1 cellular context compared by ENCODE assay signal in the genomic region with DNA sequence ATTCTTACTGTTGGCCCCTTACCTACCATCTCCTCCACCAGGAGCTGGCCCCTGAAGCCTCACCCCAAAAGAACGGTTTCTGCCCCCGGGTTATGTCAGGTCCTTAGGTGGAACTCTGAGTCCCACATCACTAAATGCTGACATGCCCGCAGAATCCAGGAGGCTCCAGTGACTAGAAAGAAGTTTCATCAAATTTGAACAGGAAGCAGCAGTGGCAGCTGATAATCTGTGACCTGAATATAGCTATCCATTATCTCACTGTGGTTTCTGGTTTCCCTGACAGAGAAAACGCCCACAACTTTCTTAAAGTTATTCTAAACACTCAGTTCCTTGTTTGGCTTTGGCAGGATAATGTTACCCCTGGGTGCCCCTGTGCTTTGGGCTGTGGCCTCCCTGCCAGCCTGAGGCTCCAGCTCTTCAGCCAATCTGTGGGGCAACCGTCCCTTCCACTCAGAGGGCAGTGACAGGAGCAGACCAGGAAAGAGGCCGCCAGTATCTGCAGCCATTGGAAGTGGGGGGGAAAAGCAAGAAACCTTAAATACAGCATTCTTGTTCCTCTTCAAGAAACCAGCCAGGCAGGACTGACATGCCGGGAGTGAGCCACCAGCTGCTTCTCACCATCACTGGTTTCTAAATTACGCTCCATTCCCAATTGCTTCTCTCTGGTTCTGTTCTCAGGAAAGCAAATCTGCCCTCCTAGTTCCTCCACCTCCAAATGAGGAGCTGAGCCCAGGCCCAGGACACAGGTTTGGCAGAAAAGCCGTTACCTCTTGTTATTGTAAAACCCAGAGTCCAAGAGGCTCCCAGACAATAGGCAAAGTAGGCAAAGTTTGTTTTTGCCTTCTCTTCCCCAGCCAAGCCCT.
TF ChIP-seq lines count a peak whose summit lies in the region.

No MANE protein-coding gene starts in this region.

TF ChIP-seq in K562, 482 proteins besides CTCF, POLR2A, EP300 and RAD21 (continued from another document and continues in another):
- TF ChIP-seq SRSF3 (IDR thresholded peaks at IDR 0.05; ENCODE audit: insufficient read depth, low read length) (no peak), HNRNPL (IDR thresholded peaks at IDR 0.05; ENCODE audit: low read depth, low read length) (no peak), FUS (optimal IDR thresholded peaks at IDR 0.05; ENCODE audit: low read depth, low read length) (no peak), ETV5 (CRISPR knock-in tag; IDR thresholded peaks at IDR 0.05; ENCODE audit: low read depth) (peak; percentile 92), PHTF2 (CRISPR knock-in tag; IDR thresholded peaks at IDR 0.05) (no peak), RNF2 (IDR thresholded peaks at IDR 0.05) (peak; percentile 94), ZSCAN29 (IDR thresholded peaks at IDR 0.05) (no peak), ZNF696 (CRISPR knock-in tag; conservative IDR thresholded peaks at IDR 0.05) (no peak), MTF1 (CRISPR knock-in tag; IDR thresholded peaks at IDR 0.05; ENCODE audit: borderline replicate concordance) (no peak), BHLHE40 (IDR thresholded peaks at IDR 0.05; ENCODE audit: low read length) (peak; percentile 41; the same call in 1 of the 2 replicates), STAT5A (IDR thresholded peaks at IDR 0.05; ENCODE audit: borderline replicate concordance, low read length) (peak; percentile 78), HEY1 (CRISPR knock-in tag; IDR thresholded peaks at IDR 0.05; ENCODE audit: borderline replicate concordance) (no peak), BDP1 (IDR thresholded peaks at IDR 0.05; ENCODE audit: insufficient read depth, insufficient read length) (no peak), ZNF561 (CRISPR knock-in tag; conservative IDR thresholded peaks at IDR 0.05) (no peak), SOX6 (IDR thresholded peaks at IDR 0.05) (peak; percentile 90), MEF2D (tag; conservative IDR thresholded peaks at IDR 0.05; ENCODE audit: low read depth) (peak; percentile 88), GATA2 (CRISPR knock-in tag; IDR thresholded peaks at IDR 0.05) (peak; percentile 80), YBX1 (IDR thresholded peaks at IDR 0.05) (no peak), SMC3 (conservative IDR thresholded peaks at IDR 0.05; ENCODE audit: insufficient read depth, low read depth, low read length) (no peak), DPF2 (IDR thresholded peaks at IDR 0.05) (peak; percentile 95), SAP30 (IDR thresholded peaks at IDR 0.05; ENCODE audit: borderline replicate concordance, insufficient read depth, low read depth, low read length, poor library complexity, severe bottlenecking) (peak; percentile 13), RBM34 (IDR thresholded peaks at IDR 0.05; ENCODE audit: borderline replicate concordance, insufficient read depth, low read length) (no peak), BCOR (IDR thresholded peaks at IDR 0.05) (no peak), HNRNPH1 (optimal IDR thresholded peaks at IDR 0.05; ENCODE audit: low read depth, low read length) (no peak), ZZZ3 (IDR thresholded peaks at IDR 0.05) (no peak), EP400 (IDR thresholded peaks at IDR 0.05) (peak; percentile 30; the same call in 1 of the 2 replicates), CBFB (CRISPR knock-in tag; IDR thresholded peaks at IDR 0.05) (no peak), MYNN (IDR thresholded peaks at IDR 0.05) (0 out of 2 replicates have a peak, but pooled peaks have one; percentile 80), MYNN (CRISPR knock-in tag; IDR thresholded peaks at IDR 0.05) (no peak), ZNF586 (CRISPR knock-in tag; conservative IDR thresholded peaks at IDR 0.05) (no peak), PURB (CRISPR knock-in tag; IDR thresholded peaks at IDR 0.05; ENCODE audit: low read depth) (no peak), ZNF197 (CRISPR knock-in tag; IDR thresholded peaks at IDR 0.05; ENCODE audit: low read depth) (0 out of 2 replicates have a peak, but pooled peaks have one; percentile 2), ADNP (tag; IDR thresholded peaks at IDR 0.05) (no peak), COPS2 (conservative IDR thresholded peaks at IDR 0.05) (no peak)
- TF ChIP-seq, protein P1, sequence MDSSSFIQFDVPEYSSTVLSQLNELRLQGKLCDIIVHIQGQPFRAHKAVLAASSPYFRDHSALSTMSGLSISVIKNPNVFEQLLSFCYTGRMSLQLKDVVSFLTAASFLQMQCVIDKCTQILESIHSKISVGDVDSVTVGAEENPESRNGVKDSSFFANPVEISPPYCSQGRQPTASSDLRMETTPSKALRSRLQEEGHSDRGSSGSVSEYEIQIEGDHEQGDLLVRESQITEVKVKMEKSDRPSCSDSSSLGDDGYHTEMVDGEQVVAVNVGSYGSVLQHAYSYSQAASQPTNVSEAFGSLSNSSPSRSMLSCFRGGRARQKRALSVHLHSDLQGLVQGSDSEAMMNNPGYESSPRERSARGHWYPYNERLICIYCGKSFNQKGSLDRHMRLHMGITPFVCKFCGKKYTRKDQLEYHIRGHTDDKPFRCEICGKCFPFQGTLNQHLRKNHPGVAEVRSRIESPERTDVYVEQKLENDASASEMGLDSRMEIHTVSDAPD (CRISPR knock-in tag; IDR thresholded peaks at IDR 0.05), result no peak
- TF ChIP-seq, protein P2, sequence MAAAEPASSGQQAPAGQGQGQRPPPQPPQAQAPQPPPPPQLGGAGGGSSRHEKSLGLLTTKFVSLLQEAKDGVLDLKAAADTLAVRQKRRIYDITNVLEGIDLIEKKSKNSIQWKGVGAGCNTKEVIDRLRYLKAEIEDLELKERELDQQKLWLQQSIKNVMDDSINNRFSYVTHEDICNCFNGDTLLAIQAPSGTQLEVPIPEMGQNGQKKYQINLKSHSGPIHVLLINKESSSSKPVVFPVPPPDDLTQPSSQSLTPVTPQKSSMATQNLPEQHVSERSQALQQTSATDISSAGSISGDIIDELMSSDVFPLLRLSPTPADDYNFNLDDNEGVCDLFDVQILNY (CRISPR knock-in tag; IDR thresholded peaks at IDR 0.05), result no peak
- TF ChIP-seq, protein P3, sequence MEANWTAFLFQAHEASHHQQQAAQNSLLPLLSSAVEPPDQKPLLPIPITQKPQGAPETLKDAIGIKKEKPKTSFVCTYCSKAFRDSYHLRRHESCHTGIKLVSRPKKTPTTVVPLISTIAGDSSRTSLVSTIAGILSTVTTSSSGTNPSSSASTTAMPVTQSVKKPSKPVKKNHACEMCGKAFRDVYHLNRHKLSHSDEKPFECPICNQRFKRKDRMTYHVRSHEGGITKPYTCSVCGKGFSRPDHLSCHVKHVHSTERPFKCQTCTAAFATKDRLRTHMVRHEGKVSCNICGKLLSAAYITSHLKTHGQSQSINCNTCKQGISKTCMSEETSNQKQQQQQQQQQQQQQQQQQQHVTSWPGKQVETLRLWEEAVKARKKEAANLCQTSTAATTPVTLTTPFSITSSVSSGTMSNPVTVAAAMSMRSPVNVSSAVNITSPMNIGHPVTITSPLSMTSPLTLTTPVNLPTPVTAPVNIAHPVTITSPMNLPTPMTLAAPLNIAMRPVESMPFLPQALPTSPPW (CRISPR knock-in tag; IDR thresholded peaks at IDR 0.05), result peak; percentile 31; the same call in 1 of the 2 replicates
- TF ChIP-seq, protein P4, sequence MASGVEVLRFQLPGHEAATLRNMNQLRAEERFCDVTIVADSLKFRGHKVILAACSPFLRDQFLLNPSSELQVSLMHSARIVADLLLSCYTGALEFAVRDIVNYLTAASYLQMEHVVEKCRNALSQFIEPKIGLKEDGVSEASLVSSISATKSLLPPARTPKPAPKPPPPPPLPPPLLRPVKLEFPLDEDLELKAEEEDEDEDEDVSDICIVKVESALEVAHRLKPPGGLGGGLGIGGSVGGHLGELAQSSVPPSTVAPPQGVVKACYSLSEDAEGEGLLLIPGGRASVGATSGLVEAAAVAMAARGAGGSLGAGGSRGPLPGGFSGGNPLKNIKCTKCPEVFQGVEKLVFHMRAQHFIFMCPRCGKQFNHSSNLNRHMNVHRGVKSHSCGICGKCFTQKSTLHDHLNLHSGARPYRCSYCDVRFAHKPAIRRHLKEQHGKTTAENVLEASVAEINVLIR (CRISPR knock-in tag; IDR thresholded peaks at IDR 0.05), result no peak
- TF ChIP-seq, protein P5, sequence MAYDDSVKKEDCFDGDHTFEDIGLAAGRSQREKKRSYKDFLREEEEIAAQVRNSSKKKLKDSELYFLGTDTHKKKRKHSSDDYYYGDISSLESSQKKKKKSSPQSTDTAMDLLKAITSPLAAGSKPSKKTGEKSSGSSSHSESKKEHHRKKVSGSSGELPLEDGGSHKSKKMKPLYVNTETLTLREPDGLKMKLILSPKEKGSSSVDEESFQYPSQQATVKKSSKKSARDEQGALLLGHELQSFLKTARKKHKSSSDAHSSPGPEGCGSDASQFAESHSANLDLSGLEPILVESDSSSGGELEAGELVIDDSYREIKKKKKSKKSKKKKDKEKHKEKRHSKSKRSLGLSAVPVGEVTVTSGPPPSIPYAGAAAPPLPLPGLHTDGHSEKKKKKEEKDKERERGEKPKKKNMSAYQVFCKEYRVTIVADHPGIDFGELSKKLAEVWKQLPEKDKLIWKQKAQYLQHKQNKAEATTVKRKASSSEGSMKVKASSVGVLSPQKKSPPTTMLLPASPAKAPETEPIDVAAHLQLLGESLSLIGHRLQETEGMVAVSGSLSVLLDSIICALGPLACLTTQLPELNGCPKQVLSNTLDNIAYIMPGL (CRISPR knock-in tag; IDR thresholded peaks at IDR 0.05), result no peak
- TF ChIP-seq, protein P6, sequence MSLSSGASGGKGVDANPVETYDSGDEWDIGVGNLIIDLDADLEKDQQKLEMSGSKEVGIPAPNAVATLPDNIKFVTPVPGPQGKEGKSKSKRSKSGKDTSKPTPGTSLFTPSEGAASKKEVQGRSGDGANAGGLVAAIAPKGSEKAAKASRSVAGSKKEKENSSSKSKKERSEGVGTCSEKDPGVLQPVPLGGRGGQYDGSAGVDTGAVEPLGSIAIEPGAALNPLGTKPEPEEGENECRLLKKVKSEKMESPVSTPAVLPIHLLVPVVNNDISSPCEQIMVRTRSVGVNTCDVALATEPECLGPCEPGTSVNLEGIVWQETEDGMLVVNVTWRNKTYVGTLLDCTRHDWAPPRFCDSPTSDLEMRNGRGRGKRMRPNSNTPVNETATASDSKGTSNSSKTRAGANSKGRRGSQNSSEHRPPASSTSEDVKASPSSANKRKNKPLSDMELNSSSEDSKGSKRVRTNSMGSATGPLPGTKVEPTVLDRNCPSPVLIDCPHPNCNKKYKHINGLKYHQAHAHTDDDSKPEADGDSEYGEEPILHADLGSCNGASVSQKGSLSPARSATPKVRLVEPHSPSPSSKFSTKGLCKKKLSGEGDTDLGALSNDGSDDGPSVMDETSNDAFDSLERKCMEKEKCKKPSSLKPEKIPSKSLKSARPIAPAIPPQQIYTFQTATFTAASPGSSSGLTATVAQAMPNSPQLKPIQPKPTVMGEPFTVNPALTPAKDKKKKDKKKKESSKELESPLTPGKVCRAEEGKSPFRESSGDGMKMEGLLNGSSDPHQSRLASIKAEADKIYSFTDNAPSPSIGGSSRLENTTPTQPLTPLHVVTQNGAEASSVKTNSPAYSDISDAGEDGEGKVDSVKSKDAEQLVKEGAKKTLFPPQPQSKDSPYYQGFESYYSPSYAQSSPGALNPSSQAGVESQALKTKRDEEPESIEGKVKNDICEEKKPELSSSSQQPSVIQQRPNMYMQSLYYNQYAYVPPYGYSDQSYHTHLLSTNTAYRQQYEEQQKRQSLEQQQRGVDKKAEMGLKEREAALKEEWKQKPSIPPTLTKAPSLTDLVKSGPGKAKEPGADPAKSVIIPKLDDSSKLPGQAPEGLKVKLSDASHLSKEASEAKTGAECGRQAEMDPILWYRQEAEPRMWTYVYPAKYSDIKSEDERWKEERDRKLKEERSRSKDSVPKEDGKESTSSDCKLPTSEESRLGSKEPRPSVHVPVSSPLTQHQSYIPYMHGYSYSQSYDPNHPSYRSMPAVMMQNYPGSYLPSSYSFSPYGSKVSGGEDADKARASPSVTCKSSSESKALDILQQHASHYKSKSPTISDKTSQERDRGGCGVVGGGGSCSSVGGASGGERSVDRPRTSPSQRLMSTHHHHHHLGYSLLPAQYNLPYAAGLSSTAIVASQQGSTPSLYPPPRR (CRISPR knock-in tag; IDR thresholded peaks at IDR 0.05; ENCODE audit: borderline replicate concordance), result no peak
- TF ChIP-seq, protein P7, sequence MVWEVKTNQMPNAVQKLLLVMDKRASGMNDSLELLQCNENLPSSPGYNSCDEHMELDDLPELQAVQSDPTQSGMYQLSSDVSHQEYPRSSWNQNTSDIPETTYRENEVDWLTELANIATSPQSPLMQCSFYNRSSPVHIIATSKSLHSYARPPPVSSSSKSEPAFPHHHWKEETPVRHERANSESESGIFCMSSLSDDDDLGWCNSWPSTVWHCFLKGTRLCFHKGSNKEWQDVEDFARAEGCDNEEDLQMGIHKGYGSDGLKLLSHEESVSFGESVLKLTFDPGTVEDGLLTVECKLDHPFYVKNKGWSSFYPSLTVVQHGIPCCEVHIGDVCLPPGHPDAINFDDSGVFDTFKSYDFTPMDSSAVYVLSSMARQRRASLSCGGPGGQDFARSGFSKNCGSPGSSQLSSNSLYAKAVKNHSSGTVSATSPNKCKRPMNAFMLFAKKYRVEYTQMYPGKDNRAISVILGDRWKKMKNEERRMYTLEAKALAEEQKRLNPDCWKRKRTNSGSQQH (CRISPR knock-in tag; IDR thresholded peaks at IDR 0.05), result no peak
- TF ChIP-seq, protein P8, sequence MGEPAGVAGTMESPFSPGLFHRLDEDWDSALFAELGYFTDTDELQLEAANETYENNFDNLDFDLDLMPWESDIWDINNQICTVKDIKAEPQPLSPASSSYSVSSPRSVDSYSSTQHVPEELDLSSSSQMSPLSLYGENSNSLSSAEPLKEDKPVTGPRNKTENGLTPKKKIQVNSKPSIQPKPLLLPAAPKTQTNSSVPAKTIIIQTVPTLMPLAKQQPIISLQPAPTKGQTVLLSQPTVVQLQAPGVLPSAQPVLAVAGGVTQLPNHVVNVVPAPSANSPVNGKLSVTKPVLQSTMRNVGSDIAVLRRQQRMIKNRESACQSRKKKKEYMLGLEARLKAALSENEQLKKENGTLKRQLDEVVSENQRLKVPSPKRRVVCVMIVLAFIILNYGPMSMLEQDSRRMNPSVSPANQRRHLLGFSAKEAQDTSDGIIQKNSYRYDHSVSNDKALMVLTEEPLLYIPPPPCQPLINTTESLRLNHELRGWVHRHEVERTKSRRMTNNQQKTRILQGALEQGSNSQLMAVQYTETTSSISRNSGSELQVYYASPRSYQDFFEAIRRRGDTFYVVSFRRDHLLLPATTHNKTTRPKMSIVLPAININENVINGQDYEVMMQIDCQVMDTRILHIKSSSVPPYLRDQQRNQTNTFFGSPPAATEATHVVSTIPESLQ (CRISPR knock-in tag; IDR thresholded peaks at IDR 0.05), result no peak
- TF ChIP-seq, protein P9, sequence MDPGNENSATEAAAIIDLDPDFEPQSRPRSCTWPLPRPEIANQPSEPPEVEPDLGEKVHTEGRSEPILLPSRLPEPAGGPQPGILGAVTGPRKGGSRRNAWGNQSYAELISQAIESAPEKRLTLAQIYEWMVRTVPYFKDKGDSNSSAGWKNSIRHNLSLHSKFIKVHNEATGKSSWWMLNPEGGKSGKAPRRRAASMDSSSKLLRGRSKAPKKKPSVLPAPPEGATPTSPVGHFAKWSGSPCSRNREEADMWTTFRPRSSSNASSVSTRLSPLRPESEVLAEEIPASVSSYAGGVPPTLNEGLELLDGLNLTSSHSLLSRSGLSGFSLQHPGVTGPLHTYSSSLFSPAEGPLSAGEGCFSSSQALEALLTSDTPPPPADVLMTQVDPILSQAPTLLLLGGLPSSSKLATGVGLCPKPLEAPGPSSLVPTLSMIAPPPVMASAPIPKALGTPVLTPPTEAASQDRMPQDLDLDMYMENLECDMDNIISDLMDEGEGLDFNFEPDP (CRISPR knock-in tag; IDR thresholded peaks at IDR 0.05), result no peak
